17 cellular contexts compared by ENCODE assay signal in the genomic region with DNA sequence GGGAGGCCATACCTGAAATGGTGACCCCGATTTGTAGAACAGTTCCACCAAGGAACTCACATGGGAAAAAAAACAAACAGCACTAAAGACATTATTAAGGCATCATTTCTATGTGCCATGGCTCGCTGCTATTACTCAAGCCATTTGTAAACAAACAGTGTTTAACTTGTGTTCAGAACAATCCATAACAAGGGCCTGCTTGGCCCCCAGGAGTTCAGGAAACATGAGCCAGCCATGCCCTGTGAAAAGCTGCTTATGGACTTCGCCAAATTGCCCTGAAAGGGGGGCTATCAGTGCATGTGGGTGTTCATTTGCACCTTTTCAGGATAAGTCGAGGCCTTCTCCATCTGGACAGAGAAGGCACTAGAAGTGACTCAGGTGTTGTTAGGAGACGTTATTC. TPM values are rescaled to one million over a fixed set of nuclear protein-coding genes. Genes with fewer than 3 reads are reported as not detected.
"Had no signal": no experiment of that assay in that cellular context is flagged by ENCODE, and none has a peak within 500 bp of the region (broad histone marks: within the 10 kb centered on the region; RNA-seq: fewer than 3 reads in every experiment).

No MANE protein-coding gene starts in this region.

- H3K4me1 ChIP-seq: gastroesophageal sphincter, transverse colon had no signal

- H3K27me3 Mint-ChIP-seq: activated CD4-positive, alpha-beta T cell treated with anti-CD3 and anti-CD28 coated beads for 36 hours; activated CD8-positive, alpha-beta T cell treated with anti-CD3 and anti-CD28 coated beads for 36 hours; naive thymus-derived CD4-positive, alpha-beta T cell; T-cell had no signal

- H3K9me3 ChIP-seq: gastroesophageal sphincter, mucosa of descending colon, transverse colon had no signal

- H3K4me3 Mint-ChIP-seq: activated CD4-positive, alpha-beta T cell treated with anti-CD3 and anti-CD28 coated beads for 36 hours; activated CD8-positive, alpha-beta T cell treated with anti-CD3 and anti-CD28 coated beads for 36 hours; activated T-cell treated with anti-CD3 and anti-CD28 coated beads, Interleukin-2, amount 50 U/mL, for 4 hours; naive thymus-derived CD4-positive, alpha-beta T cell; T-cell had no signal

- H3K27ac ChIP-seq: gastroesophageal sphincter, skin epidermis, transverse colon had no signal

- H3K27me3 ChIP-seq: gastroesophageal sphincter, transverse colon had no signal

- H3K9me3 Mint-ChIP-seq: activated CD8-positive, alpha-beta T cell treated with anti-CD3 and anti-CD28 coated beads for 36 hours; activated T-cell treated with anti-CD3 and anti-CD28 coated beads, Interleukin-2, amount 50 U/mL, for 4 hours; naive thymus-derived CD4-positive, alpha-beta T cell; T-cell had no signal

- ATAC-seq: activated CD4-positive, alpha-beta T cell treated with anti-CD3 and anti-CD28 coated beads for 36 hours; activated CD8-positive, alpha-beta T cell treated with anti-CD3 and anti-CD28 coated beads for 36 hours; activated T-cell treated with anti-CD3 and anti-CD28 coated beads, Interleukin-2, amount 50 U/mL, for 4 hours; gastroesophageal sphincter; left colon; mucosa of descending colon; naive thymus-derived CD4-positive, alpha-beta T cell; T-cell had no signal

- DNase-seq: activated CD4-positive, alpha-beta T cell treated with anti-CD3 and anti-CD28 coated beads for 36 hours; activated CD8-positive, alpha-beta T cell treated with anti-CD3 and anti-CD28 coated beads for 36 hours; activated effector memory CD4-positive, alpha-beta T cell treated with Interleukin-2 at 50 U/mL for 16 hours; activated naive CD4-positive, alpha-beta T cell treated with anti-CD3 and anti-CD28 coated beads, Interleukin-2, amount 50 U/mL, for 16 hours; activated T-cell treated with anti-CD3 and anti-CD28 coated beads, Interleukin-2, amount 50 U/mL, for 4 hours; mucosa of descending colon; naive thymus-derived CD4-positive, alpha-beta T cell; stimulated activated CD4-positive, alpha-beta T cell treated with anti-CD3 and anti-CD28 coated beads, Interleukin-15, amount 100 ng/mL, for 24 hours; stimulated activated CD4-positive, alpha-beta T cell treated with anti-CD3 and anti-CD28 coated beads, Interleukin-4, amount 100 ng/mL, for 1 hour; stimulated activated naive CD4-positive, alpha-beta T cell; substantia nigra; T-cell; T-helper 9 cell; transverse colon had no signal

- H3K27ac Mint-ChIP-seq: activated CD4-positive, alpha-beta T cell treated with anti-CD3 and anti-CD28 coated beads for 36 hours; activated CD8-positive, alpha-beta T cell treated with anti-CD3 and anti-CD28 coated beads for 36 hours; naive thymus-derived CD4-positive, alpha-beta T cell; T-cell had no signal

- H3K4me3 ChIP-seq: gastroesophageal sphincter, mucosa of descending colon, skin epidermis, transverse colon had no signal

RNA-seq across cellular contexts. Expression of a gene that starts 27.0 kb away (rescaled TPM):
- polyA plus RNA-seq: naive thymus-derived CD4-positive, alpha-beta T cell had no signal
